ENCODE assay signal across 2 cellular contexts in the genomic region with DNA sequence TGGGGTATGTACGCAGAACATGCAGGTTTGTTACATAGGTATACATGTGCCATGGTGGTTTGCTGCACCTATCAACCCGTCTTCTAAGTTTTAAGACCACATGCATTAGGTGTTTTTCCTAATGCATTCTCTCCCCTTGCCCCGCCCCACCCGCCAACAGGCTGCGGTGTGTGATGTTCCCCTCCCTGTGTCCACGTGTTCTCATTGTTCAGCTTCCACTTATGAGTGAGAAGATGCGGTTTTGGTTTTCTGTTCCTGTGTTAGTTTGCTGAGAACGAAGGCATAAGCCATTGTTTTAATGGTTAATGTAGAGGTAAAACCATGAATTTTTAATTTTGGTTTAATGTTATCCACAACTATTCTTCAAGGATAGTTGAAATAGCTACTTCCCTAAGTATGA.
A peak's percentile ranks its signal among the peaks of the same experiment; 100 is the strongest.
TF ChIP-seq lines count a peak whose summit lies in the region.

No MANE protein-coding gene starts in this region.

TF ChIP-seq in HepG2, 621 proteins besides CTCF, POLR2A, EP300 and RAD21:
- TF ChIP-seq, protein P1, sequence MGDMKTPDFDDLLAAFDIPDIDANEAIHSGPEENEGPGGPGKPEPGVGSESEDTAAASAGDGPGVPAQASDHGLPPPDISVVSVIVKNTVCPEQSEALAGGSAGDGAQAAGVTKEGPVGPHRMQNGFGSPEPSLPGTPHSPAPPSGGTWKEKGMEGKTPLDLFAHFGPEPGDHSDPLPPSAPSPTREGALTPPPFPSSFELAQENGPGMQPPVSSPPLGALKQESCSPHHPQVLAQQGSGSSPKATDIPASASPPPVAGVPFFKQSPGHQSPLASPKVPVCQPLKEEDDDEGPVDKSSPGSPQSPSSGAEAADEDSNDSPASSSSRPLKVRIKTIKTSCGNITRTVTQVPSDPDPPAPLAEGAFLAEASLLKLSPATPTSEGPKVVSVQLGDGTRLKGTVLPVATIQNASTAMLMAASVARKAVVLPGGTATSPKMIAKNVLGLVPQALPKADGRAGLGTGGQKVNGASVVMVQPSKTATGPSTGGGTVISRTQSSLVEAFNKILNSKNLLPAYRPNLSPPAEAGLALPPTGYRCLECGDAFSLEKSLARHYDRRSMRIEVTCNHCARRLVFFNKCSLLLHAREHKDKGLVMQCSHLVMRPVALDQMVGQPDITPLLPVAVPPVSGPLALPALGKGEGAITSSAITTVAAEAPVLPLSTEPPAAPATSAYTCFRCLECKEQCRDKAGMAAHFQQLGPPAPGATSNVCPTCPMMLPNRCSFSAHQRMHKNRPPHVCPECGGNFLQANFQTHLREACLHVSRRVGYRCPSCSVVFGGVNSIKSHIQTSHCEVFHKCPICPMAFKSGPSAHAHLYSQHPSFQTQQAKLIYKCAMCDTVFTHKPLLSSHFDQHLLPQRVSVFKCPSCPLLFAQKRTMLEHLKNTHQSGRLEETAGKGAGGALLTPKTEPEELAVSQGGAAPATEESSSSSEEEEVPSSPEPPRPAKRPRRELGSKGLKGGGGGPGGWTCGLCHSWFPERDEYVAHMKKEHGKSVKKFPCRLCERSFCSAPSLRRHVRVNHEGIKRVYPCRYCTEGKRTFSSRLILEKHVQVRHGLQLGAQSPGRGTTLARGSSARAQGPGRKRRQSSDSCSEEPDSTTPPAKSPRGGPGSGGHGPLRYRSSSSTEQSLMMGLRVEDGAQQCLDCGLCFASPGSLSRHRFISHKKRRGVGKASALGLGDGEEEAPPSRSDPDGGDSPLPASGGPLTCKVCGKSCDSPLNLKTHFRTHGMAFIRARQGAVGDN (CRISPR knock-in tag; IDR thresholded peaks at IDR 0.05), result no peak
- TF ChIP-seq ZNF563 (CRISPR knock-in tag; IDR thresholded peaks at IDR 0.05) (no peak), MNT (IDR thresholded peaks at IDR 0.05) (peak; percentile 41), ZIK1 (CRISPR knock-in tag; IDR thresholded peaks at IDR 0.05; ENCODE audit: borderline replicate concordance, low read depth) (no peak), ZBTB42 (CRISPR knock-in tag; IDR thresholded peaks at IDR 0.05) (no peak)

TF ChIP-seq in GM12878, 131 proteins besides CTCF, POLR2A, EP300 and RAD21 (continued from another document and continues in another):
- TF ChIP-seq, protein P2, sequence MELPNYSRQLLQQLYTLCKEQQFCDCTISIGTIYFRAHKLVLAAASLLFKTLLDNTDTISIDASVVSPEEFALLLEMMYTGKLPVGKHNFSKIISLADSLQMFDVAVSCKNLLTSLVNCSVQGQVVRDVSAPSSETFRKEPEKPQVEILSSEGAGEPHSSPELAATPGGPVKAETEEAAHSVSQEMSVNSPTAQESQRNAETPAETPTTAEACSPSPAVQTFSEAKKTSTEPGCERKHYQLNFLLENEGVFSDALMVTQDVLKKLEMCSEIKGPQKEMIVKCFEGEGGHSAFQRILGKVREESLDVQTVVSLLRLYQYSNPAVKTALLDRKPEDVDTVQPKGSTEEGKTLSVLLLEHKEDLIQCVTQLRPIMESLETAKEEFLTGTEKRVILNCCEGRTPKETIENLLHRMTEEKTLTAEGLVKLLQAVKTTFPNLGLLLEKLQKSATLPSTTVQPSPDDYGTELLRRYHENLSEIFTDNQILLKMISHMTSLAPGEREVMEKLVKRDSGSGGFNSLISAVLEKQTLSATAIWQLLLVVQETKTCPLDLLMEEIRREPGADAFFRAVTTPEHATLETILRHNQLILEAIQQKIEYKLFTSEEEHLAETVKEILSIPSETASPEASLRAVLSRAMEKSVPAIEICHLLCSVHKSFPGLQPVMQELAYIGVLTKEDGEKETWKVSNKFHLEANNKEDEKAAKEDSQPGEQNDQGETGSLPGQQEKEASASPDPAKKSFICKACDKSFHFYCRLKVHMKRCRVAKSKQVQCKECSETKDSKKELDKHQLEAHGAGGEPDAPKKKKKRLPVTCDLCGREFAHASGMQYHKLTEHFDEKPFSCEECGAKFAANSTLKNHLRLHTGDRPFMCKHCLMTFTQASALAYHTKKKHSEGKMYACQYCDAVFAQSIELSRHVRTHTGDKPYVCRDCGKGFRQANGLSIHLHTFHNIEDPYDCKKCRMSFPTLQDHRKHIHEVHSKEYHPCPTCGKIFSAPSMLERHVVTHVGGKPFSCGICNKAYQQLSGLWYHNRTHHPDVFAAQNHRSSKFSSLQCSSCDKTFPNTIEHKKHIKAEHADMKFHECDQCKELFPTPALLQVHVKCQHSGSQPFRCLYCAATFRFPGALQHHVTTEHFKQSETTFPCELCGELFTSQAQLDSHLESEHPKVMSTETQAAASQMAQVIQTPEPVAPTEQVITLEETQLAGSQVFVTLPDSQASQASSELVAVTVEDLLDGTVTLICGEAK (IDR thresholded peaks at IDR 0.05; ENCODE audit: borderline replicate concordance), result no peak
- TF ChIP-seq ZNF274 (IDR thresholded peaks at IDR 0.05; ENCODE audit: insufficient read depth, insufficient read length), result no peak
- TF ChIP-seq, protein P3, sequence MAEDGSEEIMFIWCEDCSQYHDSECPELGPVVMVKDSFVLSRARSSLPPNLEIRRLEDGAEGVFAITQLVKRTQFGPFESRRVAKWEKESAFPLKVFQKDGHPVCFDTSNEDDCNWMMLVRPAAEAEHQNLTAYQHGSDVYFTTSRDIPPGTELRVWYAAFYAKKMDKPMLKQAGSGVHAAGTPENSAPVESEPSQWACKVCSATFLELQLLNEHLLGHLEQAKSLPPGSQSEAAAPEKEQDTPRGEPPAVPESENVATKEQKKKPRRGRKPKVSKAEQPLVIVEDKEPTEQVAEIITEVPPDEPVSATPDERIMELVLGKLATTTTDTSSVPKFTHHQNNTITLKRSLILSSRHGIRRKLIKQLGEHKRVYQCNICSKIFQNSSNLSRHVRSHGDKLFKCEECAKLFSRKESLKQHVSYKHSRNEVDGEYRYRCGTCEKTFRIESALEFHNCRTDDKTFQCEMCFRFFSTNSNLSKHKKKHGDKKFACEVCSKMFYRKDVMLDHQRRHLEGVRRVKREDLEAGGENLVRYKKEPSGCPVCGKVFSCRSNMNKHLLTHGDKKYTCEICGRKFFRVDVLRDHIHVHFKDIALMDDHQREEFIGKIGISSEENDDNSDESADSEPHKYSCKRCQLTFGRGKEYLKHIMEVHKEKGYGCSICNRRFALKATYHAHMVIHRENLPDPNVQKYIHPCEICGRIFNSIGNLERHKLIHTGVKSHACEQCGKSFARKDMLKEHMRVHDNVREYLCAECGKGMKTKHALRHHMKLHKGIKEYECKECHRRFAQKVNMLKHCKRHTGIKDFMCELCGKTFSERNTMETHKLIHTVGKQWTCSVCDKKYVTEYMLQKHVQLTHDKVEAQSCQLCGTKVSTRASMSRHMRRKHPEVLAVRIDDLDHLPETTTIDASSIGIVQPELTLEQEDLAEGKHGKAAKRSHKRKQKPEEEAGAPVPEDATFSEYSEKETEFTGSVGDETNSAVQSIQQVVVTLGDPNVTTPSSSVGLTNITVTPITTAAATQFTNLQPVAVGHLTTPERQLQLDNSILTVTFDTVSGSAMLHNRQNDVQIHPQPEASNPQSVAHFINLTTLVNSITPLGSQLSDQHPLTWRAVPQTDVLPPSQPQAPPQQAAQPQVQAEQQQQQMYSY (CRISPR knock-in tag; IDR thresholded peaks at IDR 0.05), result no peak
- TF ChIP-seq CREM (IDR thresholded peaks at IDR 0.05; ENCODE audit: low read depth), result no peak
- TF ChIP-seq CHD1 (IDR thresholded peaks at IDR 0.05; ENCODE audit: low read depth, low read length), result no peak
- peak; percentile 40; the same call in 1 of the 2 replicates for TF ChIP-seq MLLT1 (IDR thresholded peaks at IDR 0.05)
- TF ChIP-seq NR2C2 (IDR thresholded peaks at IDR 0.05; ENCODE audit: borderline replicate concordance, control insufficient read depth, insufficient read length, low read depth), result no peak
- TF ChIP-seq, protein P4, sequence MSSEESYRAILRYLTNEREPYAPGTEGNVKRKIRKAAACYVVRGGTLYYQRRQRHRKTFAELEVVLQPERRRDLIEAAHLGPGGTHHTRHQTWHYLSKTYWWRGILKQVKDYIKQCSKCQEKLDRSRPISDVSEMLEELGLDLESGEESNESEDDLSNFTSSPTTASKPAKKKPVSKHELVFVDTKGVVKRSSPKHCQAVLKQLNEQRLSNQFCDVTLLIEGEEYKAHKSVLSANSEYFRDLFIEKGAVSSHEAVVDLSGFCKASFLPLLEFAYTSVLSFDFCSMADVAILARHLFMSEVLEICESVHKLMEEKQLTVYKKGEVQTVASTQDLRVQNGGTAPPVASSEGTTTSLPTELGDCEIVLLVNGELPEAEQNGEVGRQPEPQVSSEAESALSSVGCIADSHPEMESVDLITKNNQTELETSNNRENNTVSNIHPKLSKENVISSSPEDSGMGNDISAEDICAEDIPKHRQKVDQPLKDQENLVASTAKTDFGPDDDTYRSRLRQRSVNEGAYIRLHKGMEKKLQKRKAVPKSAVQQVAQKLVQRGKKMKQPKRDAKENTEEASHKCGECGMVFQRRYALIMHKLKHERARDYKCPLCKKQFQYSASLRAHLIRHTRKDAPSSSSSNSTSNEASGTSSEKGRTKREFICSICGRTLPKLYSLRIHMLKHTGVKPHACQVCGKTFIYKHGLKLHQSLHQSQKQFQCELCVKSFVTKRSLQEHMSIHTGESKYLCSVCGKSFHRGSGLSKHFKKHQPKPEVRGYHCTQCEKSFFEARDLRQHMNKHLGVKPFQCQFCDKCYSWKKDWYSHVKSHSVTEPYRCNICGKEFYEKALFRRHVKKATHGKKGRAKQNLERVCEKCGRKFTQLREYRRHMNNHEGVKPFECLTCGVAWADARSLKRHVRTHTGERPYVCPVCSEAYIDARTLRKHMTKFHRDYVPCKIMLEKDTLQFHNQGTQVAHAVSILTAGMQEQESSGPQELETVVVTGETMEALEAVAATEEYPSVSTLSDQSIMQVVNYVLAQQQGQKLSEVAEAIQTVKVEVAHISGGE (CRISPR knock-in tag; IDR thresholded peaks at IDR 0.05), result no peak
- peak in 1 of 2 experiments; percentile 36; a peak in 2 of 4 replicates for TF ChIP-seq BHLHE40 (IDR thresholded peaks at IDR 0.05; ENCODE audit: borderline replicate concordance in 1 of 2, low read depth in 2 of 2, low read length in 1 of 2)
- TF ChIP-seq TCF12 (IDR thresholded peaks at IDR 0.05; ENCODE audit: low read depth, low read length), result no peak
- no peak for TF ChIP-seq MAX (IDR thresholded peaks at IDR 0.05; ENCODE audit: low read depth, low read length)
- TF ChIP-seq CEBPZ (IDR thresholded peaks at IDR 0.05; ENCODE audit: low read depth, low read length), result no peak
- TF ChIP-seq NKRF (conservative IDR thresholded peaks at IDR 0.05), result no peak
- TF ChIP-seq ASH2L (IDR thresholded peaks at IDR 0.05; ENCODE audit: borderline replicate concordance, low read depth), result no peak
- TF ChIP-seq EED (IDR thresholded peaks at IDR 0.05; ENCODE audit: low read depth), result no peak
- TF ChIP-seq, protein P5, sequence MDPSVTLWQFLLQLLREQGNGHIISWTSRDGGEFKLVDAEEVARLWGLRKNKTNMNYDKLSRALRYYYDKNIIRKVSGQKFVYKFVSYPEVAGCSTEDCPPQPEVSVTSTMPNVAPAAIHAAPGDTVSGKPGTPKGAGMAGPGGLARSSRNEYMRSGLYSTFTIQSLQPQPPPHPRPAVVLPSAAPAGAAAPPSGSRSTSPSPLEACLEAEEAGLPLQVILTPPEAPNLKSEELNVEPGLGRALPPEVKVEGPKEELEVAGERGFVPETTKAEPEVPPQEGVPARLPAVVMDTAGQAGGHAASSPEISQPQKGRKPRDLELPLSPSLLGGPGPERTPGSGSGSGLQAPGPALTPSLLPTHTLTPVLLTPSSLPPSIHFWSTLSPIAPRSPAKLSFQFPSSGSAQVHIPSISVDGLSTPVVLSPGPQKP (IDR thresholded peaks at IDR 0.05; ENCODE audit: low read depth, low read length), result no peak
- TF ChIP-seq RB1 (IDR thresholded peaks at IDR 0.05; ENCODE audit: borderline replicate concordance), result no peak
- TF ChIP-seq JUNB (IDR thresholded peaks at IDR 0.05), result no peak
- TF ChIP-seq RAD51 (IDR thresholded peaks at IDR 0.05), result peak; percentile 52; the same call in 1 of the 2 replicates
